Comparison of ENCODE assay signal across 1 cellular context in genomic region chr11:69311767-69312385, GRCh38.
TF ChIP-seq lines count a peak whose summit lies in the region.

No MANE protein-coding gene starts in this region.

TF ChIP-seq in HepG2, 621 proteins besides CTCF, POLR2A, EP300 and RAD21:
- TF ChIP-seq, protein P1, sequence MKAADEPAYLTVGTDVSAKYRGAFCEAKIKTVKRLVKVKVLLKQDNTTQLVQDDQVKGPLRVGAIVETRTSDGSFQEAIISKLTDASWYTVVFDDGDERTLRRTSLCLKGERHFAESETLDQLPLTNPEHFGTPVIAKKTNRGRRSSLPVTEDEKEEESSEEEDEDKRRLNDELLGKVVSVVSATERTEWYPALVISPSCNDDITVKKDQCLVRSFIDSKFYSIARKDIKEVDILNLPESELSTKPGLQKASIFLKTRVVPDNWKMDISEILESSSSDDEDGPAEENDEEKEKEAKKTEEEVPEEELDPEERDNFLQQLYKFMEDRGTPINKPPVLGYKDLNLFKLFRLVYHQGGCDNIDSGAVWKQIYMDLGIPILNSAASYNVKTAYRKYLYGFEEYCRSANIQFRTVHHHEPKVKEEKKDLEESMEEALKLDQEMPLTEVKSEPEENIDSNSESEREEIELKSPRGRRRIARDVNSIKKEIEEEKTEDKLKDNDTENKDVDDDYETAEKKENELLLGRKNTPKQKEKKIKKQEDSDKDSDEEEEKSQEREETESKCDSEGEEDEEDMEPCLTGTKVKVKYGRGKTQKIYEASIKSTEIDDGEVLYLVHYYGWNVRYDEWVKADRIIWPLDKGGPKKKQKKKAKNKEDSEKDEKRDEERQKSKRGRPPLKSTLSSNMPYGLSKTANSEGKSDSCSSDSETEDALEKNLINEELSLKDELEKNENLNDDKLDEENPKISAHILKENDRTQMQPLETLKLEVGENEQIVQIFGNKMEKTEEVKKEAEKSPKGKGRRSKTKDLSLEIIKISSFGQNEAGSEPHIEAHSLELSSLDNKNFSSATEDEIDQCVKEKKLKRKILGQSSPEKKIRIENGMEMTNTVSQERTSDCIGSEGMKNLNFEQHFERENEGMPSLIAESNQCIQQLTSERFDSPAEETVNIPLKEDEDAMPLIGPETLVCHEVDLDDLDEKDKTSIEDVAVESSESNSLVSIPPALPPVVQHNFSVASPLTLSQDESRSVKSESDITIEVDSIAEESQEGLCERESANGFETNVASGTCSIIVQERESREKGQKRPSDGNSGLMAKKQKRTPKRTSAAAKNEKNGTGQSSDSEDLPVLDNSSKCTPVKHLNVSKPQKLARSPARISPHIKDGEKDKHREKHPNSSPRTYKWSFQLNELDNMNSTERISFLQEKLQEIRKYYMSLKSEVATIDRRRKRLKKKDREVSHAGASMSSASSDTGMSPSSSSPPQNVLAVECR (CRISPR knock-in tag; IDR thresholded peaks at IDR 0.05; ENCODE audit: borderline replicate concordance): no peak
- TF ChIP-seq MXD3 (CRISPR knock-in tag; IDR thresholded peaks at IDR 0.05): no peak
- TF ChIP-seq PRDM15 (CRISPR knock-in tag; IDR thresholded peaks at IDR 0.05): no peak
- TF ChIP-seq ZNF720 (CRISPR knock-in tag; IDR thresholded peaks at IDR 0.05): no peak
- TF ChIP-seq SYNCRIP (IDR thresholded peaks at IDR 0.05; ENCODE audit: insufficient read depth, low read depth, low read length): no peak
- no peak for TF ChIP-seq SRSF4 (IDR thresholded peaks at IDR 0.05; ENCODE audit: low read depth, low read length, poor library complexity, severe bottlenecking)
- no peak for TF ChIP-seq HOXA5 (CRISPR knock-in tag; IDR thresholded peaks at IDR 0.05)
- no peak for TF ChIP-seq NRL (CRISPR knock-in tag; IDR thresholded peaks at IDR 0.05; ENCODE audit: borderline replicate concordance)
- TF ChIP-seq, protein P2, sequence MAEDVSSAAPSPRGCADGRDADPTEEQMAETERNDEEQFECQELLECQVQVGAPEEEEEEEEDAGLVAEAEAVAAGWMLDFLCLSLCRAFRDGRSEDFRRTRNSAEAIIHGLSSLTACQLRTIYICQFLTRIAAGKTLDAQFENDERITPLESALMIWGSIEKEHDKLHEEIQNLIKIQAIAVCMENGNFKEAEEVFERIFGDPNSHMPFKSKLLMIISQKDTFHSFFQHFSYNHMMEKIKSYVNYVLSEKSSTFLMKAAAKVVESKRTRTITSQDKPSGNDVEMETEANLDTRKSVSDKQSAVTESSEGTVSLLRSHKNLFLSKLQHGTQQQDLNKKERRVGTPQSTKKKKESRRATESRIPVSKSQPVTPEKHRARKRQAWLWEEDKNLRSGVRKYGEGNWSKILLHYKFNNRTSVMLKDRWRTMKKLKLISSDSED (CRISPR knock-in tag; IDR thresholded peaks at IDR 0.05): no peak
- TF ChIP-seq ZNF615 (CRISPR knock-in tag; IDR thresholded peaks at IDR 0.05; ENCODE audit: borderline replicate concordance): no peak
- TF ChIP-seq TBX2 (CRISPR knock-in tag; IDR thresholded peaks at IDR 0.05; ENCODE audit: borderline replicate concordance): no peak
- TF ChIP-seq ZNF350 (CRISPR knock-in tag; IDR thresholded peaks at IDR 0.05; ENCODE audit: borderline replicate concordance, low read depth): no peak
- no peak for TF ChIP-seq ZNF605 (CRISPR knock-in tag; IDR thresholded peaks at IDR 0.05)
- no peak for TF ChIP-seq NAIF1 (CRISPR knock-in tag; IDR thresholded peaks at IDR 0.05; ENCODE audit: borderline replicate concordance)
- TF ChIP-seq FOXA3 (CRISPR knock-in tag; IDR thresholded peaks at IDR 0.05): no peak
- no peak for TF ChIP-seq ZNF550 (CRISPR knock-in tag; IDR thresholded peaks at IDR 0.05; ENCODE audit: borderline replicate concordance)
- no peak for TF ChIP-seq ZFY (CRISPR knock-in tag; IDR thresholded peaks at IDR 0.05)
